Comparison of ENCODE assay signal across 17 cellular contexts in the genomic region with DNA sequence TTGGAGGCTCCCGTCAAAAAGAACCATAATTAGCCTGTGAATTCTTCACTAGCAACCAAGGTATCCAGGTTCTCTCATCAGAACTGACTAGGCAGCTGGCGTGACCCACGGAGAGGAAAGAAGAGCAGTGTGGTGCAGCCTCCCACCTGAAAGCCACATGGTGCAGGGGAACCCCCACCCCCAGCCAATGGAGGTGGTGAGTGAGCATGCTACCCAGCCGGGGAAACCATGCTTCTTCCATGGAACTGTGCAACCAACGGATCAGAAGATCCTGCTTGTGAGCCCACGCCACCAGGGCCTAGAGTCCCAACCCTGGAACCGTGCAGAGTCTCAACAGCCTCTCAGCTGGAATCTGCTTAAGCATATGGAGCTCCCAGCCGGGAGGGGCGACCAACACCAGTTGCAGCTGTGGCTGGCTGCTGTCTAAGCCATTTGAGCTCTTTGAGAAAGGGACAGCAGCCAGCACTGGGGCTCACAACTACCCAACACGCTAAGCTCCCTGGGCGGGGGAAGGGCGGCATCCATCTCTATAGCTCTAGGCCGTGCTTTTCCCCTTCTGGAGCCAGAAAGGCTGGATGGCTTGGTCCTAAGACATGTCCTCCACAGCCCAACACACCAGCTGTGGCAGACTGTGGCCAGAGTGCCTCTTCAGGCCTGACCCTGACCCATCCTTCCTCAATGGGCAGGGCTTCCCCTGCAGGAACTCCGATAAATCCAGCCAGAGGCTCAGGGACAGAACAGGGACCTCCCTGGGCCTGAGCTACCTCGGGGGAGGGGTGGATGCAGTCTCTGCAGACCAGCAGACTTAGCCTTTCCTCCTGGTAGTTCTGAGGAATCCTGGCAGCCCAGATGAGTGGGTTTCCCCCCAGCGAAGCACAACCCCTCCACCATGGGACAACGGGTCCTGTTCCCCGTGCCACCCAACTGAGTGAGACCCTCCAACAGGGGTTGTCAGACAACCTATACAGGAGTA.
DNase-seq lines count a peak whose midpoint lies in the region; ATAC-seq, FAIRE-seq and TF ChIP-seq lines count a peak whose summit lies in the region.
"Had no signal": no experiment of that assay in that cellular context is flagged by ENCODE, and none has a peak within 500 bp of the region (broad histone marks: within the 10 kb centered on the region; RNA-seq: fewer than 3 reads in every experiment).

No MANE protein-coding gene starts in this region.

- H2AFZ ChIP-seq in neural progenitor cell (replicated peaks), result peak overlapping the region; percentile 23

- ATAC-seq in GM21717 (IDR thresholded peaks at IDR 0.05; ENCODE audit: unreplicated experiment) (no peak), GM19395 (IDR thresholded peaks at IDR 0.05; ENCODE audit: unreplicated experiment) (no peak)
- ATAC-seq: K562 had no signal

- no peak overlapping the region for H3K4me3 Mint-ChIP-seq in neural progenitor cell
- H3K4me3 Mint-ChIP-seq: CD4-positive, CD25-positive, alpha-beta regulatory T cell had no signal

- H3K36me3 ChIP-seq in WERI-Rb-1 (no peaks in the 10 kb centered on the region), neural progenitor cell (no peaks in the 10 kb centered on the region)
- H3K36me3 ChIP-seq: BLaER1 treated with 17β-estradiol and CSF1 and Interleukin-3, amounts not matched to agents 10 nM and 100 nM had no signal

- H3K79me2 ChIP-seq in neural progenitor cell (ENCODE audit: low read depth), result no peaks in the 10 kb centered on the region

- no peak for TF ChIP-seq CTCF in WERI-Rb-1 (IDR thresholded peaks at IDR 0.05; ENCODE audit: low read depth, low read length)
- no peak for TF ChIP-seq CTCF in neural progenitor cell (IDR thresholded peaks at IDR 0.05)
- TF ChIP-seq CTCF in D721Med (IDR thresholded peaks at IDR 0.05; ENCODE audit: insufficient read depth, missing control alignments), result no peak

- H4K20me1 ChIP-seq in neural progenitor cell (ENCODE audit: low read depth), result no peaks in the 10 kb centered on the region
- H4K20me1 ChIP-seq: BLaER1 treated with 17β-estradiol and CSF1 and Interleukin-3, amounts not matched to agents 10 nM and 100 nM had no signal

- H3K4me1 ChIP-seq in neural progenitor cell, result no peaks in the 10 kb centered on the region
- H3K4me1 ChIP-seq: BLaER1 treated with 17β-estradiol and CSF1 and Interleukin-3, amounts not matched to agents 10 nM and 100 nM had no signal

- no peak for FAIRE-seq in D721Med (lab: Jason Lieb, UNC)
- FAIRE-seq: GM12892, H54, K562 had no signal

- no peaks in the 10 kb centered on the region for H3K36me3 Mint-ChIP-seq in neural progenitor cell
- H3K36me3 Mint-ChIP-seq: CD4-positive, CD25-positive, alpha-beta regulatory T cell had no signal

- H3K27ac Mint-ChIP-seq in neural progenitor cell, result no peak overlapping the region
- H3K27ac Mint-ChIP-seq: CD4-positive, CD25-positive, alpha-beta regulatory T cell had no signal

- no peak overlapping the region for H3K4me2 ChIP-seq in neural progenitor cell
- H3K4me2 ChIP-seq: BLaER1 treated with 17β-estradiol and CSF1 and Interleukin-3, amounts not matched to agents 10 nM and 100 nM had no signal

- no peaks in the 10 kb centered on the region for H3F3A ChIP-seq in neural progenitor cell (ENCODE audit: low read depth)

- no peak overlapping the region for H3K4me3 ChIP-seq in WERI-Rb-1 (ENCODE audit: low read depth, low read length)
- no peak overlapping the region for H3K4me3 ChIP-seq in neural progenitor cell
- H3K4me3 ChIP-seq: BLaER1 treated with 17β-estradiol and CSF1 and Interleukin-3, amounts not matched to agents 10 nM and 100 nM; K562 had no signal

- peaks cover 4% of the 10 kb centered on the region for H3K27me3 Mint-ChIP-seq in neural progenitor cell (ENCODE audit: insufficient read depth, low read depth)
- H3K27me3 Mint-ChIP-seq: CD4-positive, CD25-positive, alpha-beta regulatory T cell had no signal

- H3K4me1 Mint-ChIP-seq in neural progenitor cell, result no peaks in the 10 kb centered on the region
- H3K4me1 Mint-ChIP-seq: CD4-positive, CD25-positive, alpha-beta regulatory T cell had no signal

- no peak overlapping the region for H3K27ac ChIP-seq in WERI-Rb-1
- no peak overlapping the region for H3K27ac ChIP-seq in neural progenitor cell
- H3K27ac ChIP-seq: BLaER1 treated with 17β-estradiol and CSF1 and Interleukin-3, amounts not matched to agents 10 nM and 100 nM had no signal

- no peaks in the 10 kb centered on the region for H3K9me3 ChIP-seq in WERI-Rb-1 (ENCODE audit: severe bottlenecking)
- H3K9me3 ChIP-seq in neural progenitor cell (ENCODE audit: low read depth), result no peaks in the 10 kb centered on the region

- H3K9me3 Mint-ChIP-seq in neural progenitor cell, result no peaks in the 10 kb centered on the region

- no peaks in the 10 kb centered on the region for H3K27me3 ChIP-seq in WERI-Rb-1 (ENCODE audit: insufficient read depth, low read depth, severe bottlenecking)
- no peaks in the 10 kb centered on the region for H3K27me3 ChIP-seq in neural progenitor cell

- H3K9ac ChIP-seq in neural progenitor cell, result no peak overlapping the region
- H3K9ac ChIP-seq: BLaER1 treated with 17β-estradiol and CSF1 and Interleukin-3, amounts not matched to agents 10 nM and 100 nM had no signal

- DNase-seq in activated effector memory CD4-positive, alpha-beta T cell treated with anti-CD3 and anti-CD28 coated beads, Interleukin-2, amount 50 U/mL, for 16 hours, result peak; percentile 58
- no peak for DNase-seq in activated effector memory CD4-positive, alpha-beta T cell treated with Interleukin-2 at 50 U/mL for 16 hours
- DNase-seq in WERI-Rb-1 (peak; percentile 49), neural progenitor cell (ENCODE audit: low spot score) (peak; percentile 13), D721Med (ENCODE audit: insufficient read length, low spot score) (no peak)
- DNase-seq: ACHN; CD4-positive, CD25-positive, alpha-beta regulatory T cell; DMS153; DMS79 treated with DMSO at 0.1 percent for 48 hours; EL; GDM1 had no signal

Comparison
In these comparisons a context has a peak if more than half of its experiments do, and no peak if none do; other contexts are left out.
1. DNase-seq: peak in activated effector memory CD4-positive, alpha-beta T cell treated with anti-CD3 and anti-CD28 coated beads, Interleukin-2, amount 50 U/mL, for 16 hours (single experiment), WERI-Rb-1 (single experiment) and neural progenitor cell (single experiment); none in activated effector memory CD4-positive, alpha-beta T cell treated with Interleukin-2 at 50 U/mL for 16 hours (single experiment) and D721Med (single experiment).